Comparison of ENCODE assay signal across 17 cellular contexts in the genomic region with DNA sequence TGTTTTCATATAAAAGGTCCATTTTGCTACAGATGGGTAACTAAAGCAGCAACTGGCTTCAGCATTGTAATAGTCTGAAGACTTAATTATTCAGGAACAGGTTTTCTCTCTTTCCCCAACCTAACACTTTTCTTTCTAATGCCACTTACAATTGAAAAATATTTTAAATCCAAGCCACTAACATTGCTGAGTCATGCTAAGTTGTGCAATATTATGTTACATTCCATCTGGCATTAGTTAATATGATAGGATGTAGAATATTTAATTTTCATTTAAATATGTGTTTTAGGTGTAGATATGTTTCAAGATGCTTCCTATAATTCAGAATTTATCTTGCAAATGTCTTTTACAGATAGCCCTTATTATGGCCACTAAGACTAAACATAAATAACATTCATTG.
DNase-seq lines count a peak whose midpoint lies in the region; TF ChIP-seq lines count a peak whose summit lies in the region.
"Had no signal": no experiment of that assay in that cellular context is flagged by ENCODE, and none has a peak within 500 bp of the region (broad histone marks: within the 10 kb centered on the region; RNA-seq: fewer than 3 reads in every experiment).

No MANE protein-coding gene starts in this region.

- no peaks in the 10 kb centered on the region for H3K4me1 ChIP-seq in stomach

- no peaks in the 10 kb centered on the region for H3K27me3 ChIP-seq in stomach
- H3K27me3 ChIP-seq: hepatocyte had no signal

- peaks cover 13% of the 10 kb centered on the region for H3K4me1 Mint-ChIP-seq in osteocyte (ENCODE audit: unreplicated experiment)
- H3K4me1 Mint-ChIP-seq: neural crest cell had no signal

- peaks cover 1% of the 10 kb centered on the region for H3K36me3 Mint-ChIP-seq in osteocyte (ENCODE audit: unreplicated experiment)

- peak; percentile 72 for DNase-seq in ELR (ENCODE audit: low read depth)
- DNase-seq in NCI-H2171 (lab: John Stamatoyannopoulos, UW): peak; percentile 3
- peak; percentile 56 for DNase-seq in dedifferentiated amniotic fluid mesenchymal stem cell (ENCODE audit: extremely low spot score)
- DNase-seq in osteocyte (ENCODE audit: extremely low spot score, unreplicated experiment): no peak
- no peak for DNase-seq in NCI-H1105 treated with DMSO at 0.1 percent for 48 hours (lab: John Stamatoyannopoulos, UW)
- DNase-seq in stomach: no peak
- no peak for DNase-seq in activated CD8-positive, alpha-beta memory T cell treated with anti-CD3 and anti-CD28 coated beads for 24 hours
- DNase-seq in CD1c-positive myeloid dendritic cell (ENCODE audit: extremely low spot score): no peak
- DNase-seq: DMS153; effector CD4-positive, alpha-beta T cell; NCI-H146; NCI-H526 treated with DMSO at 0.1 percent for 48 hours; small intestine had no signal

- H3K27ac ChIP-seq in stomach: no peak overlapping the region
- H3K27ac ChIP-seq: hepatocyte, thoracic aorta had no signal

- H3K9me3 Mint-ChIP-seq in osteocyte (ENCODE audit: unreplicated experiment): no peaks in the 10 kb centered on the region
- H3K9me3 Mint-ChIP-seq: neural crest cell had no signal

- H3K27me3 Mint-ChIP-seq in osteocyte (ENCODE audit: unreplicated experiment): no peaks in the 10 kb centered on the region

- peak overlapping the region; percentile 25 for H3K27ac Mint-ChIP-seq in osteocyte (ENCODE audit: unreplicated experiment)

- intact Hi-C loops in stomach (cut with DNase I; ENCODE audit: low total_unique reads): no loop called here

- TF ChIP-seq CTCF in osteocyte (IDR thresholded peaks at IDR 0.05): no peak
- TF ChIP-seq CTCF in stomach (IDR thresholded peaks at IDR 0.05): no peak

- no peak for TF ChIP-seq EP300 in stomach (IDR thresholded peaks at IDR 0.05)

- H3K4me3 ChIP-seq in stomach: no peak overlapping the region
- H3K4me3 ChIP-seq: GM12878, hepatocyte, thoracic aorta had no signal

- TF ChIP-seq POLR2A in stomach (IDR thresholded peaks at IDR 0.05): no peak

- no peaks in the 10 kb centered on the region for H3K9me3 ChIP-seq in stomach
- H3K9me3 ChIP-seq: thoracic aorta had no signal

- H3K4me3 Mint-ChIP-seq in osteocyte (ENCODE audit: unreplicated experiment): no peak overlapping the region
- H3K4me3 Mint-ChIP-seq: neural crest cell had no signal

- no peaks in the 10 kb centered on the region for H3K36me3 ChIP-seq in stomach
- H3K36me3 ChIP-seq: thoracic aorta had no signal

Comparison
In these comparisons a context has a peak if more than half of its experiments do, and no peak if none do; other contexts are left out.
1. DNase-seq: peak in ELR (single experiment), NCI-H2171 (single experiment) and dedifferentiated amniotic fluid mesenchymal stem cell (single experiment); none in osteocyte (single experiment), NCI-H1105 treated with DMSO at 0.1 percent for 48 hours (single experiment), stomach (single experiment), activated CD8-positive, alpha-beta memory T cell treated with anti-CD3 and anti-CD28 coated beads for 24 hours (single experiment) and CD1c-positive myeloid dendritic cell (single experiment).